Comparison of ENCODE assay signal across 1 cellular context in genomic region chr12:52242442-52243263, GRCh38.
TF ChIP-seq lines count a peak whose summit lies in the region.

No MANE protein-coding gene starts in this region.

TF ChIP-seq in HepG2, 621 proteins besides CTCF, POLR2A, EP300 and RAD21:
- TF ChIP-seq ZNF629 (CRISPR knock-in tag; conservative IDR thresholded peaks at IDR 0.05) = peak; percentile 21; the same call in 1 of the 2 replicates
- TF ChIP-seq PAWR (CRISPR knock-in tag; IDR thresholded peaks at IDR 0.05; ENCODE audit: borderline replicate concordance) = no peak
- TF ChIP-seq KDM4B (CRISPR knock-in tag; IDR thresholded peaks at IDR 0.05) = no peak
- TF ChIP-seq HNRNPH1 (optimal IDR thresholded peaks at IDR 0.05; ENCODE audit: low read depth, low read length) = no peak
